1 cellular context compared by ENCODE assay signal in genomic region chr2:137677466-137677865, GRCh38.
TF ChIP-seq lines count a peak whose summit lies in the region.

No MANE protein-coding gene starts in this region.

TF ChIP-seq in HepG2, 621 proteins besides CTCF, POLR2A, EP300 and RAD21 (continued from another document):
- TF ChIP-seq ZNF672 (CRISPR knock-in tag; IDR thresholded peaks at IDR 0.05) (no peak), MAFG (CRISPR knock-in tag; IDR thresholded peaks at IDR 0.05) (no peak), ZNF563 (CRISPR knock-in tag; IDR thresholded peaks at IDR 0.05) (no peak), ZNF564 (CRISPR knock-in tag; IDR thresholded peaks at IDR 0.05) (no peak), KMT2A (CRISPR knock-in tag; IDR thresholded peaks at IDR 0.05) (no peak), POGK (CRISPR knock-in tag; conservative IDR thresholded peaks at IDR 0.05) (no peak), PCBP2 (optimal IDR thresholded peaks at IDR 0.05; ENCODE audit: low read depth, low read length, poor library complexity, severe bottlenecking) (no peak), POGZ (CRISPR knock-in tag; IDR thresholded peaks at IDR 0.05) (no peak), ATRX (CRISPR knock-in tag; IDR thresholded peaks at IDR 0.05; ENCODE audit: borderline replicate concordance) (no peak), ATF7 (IDR thresholded peaks at IDR 0.05) (no peak), ATF7 (CRISPR knock-in tag; IDR thresholded peaks at IDR 0.05) (no peak), NRL (CRISPR knock-in tag; IDR thresholded peaks at IDR 0.05; ENCODE audit: borderline replicate concordance) (no peak), ZNF318 (CRISPR knock-in tag; IDR thresholded peaks at IDR 0.05) (no peak)
